Comparison of ENCODE assay signal across 19 cellular contexts in the genomic region with DNA sequence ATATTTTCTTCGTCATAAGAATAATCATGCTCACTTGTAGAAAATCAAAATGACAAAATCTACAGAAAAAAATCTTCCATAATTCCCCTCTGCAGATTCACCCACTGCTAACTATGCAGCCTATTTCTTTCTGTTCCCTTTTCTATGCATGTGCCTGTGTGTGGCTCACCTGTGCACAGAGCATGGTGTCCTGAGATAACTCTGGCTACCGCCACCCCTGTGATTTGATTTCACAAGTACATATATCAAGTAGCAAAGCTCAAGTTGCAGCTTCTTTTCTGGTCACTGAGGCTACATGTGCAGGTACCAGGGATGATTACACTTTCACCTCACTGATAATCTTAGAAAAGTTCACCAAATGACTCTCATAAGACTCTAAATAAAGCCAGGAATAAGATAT. TPM values are rescaled to one million over a fixed set of nuclear protein-coding genes. Genes with fewer than 3 reads are reported as not detected.
A peak's percentile ranks its signal among the peaks of the same experiment; 100 is the strongest.
DNase-seq lines count a peak whose midpoint lies in the region; ATAC-seq and TF ChIP-seq lines count a peak whose summit lies in the region.
"Had no signal": no experiment of that assay in that cellular context is flagged by ENCODE, and none has a peak within 500 bp of the region (broad histone marks: within the 10 kb centered on the region; RNA-seq: fewer than 3 reads in every experiment).

No MANE protein-coding gene starts in this region.

- CTCF ChIA-PET in OCI-LY7 (lab: Charles Lee; ENCODE audit: unreplicated experiment): no interaction called here

- ATAC-seq in activated naive CD8-positive, alpha-beta T cell treated with anti-CD3 and anti-CD28 coated beads, Interleukin-2, amount 50 U/mL, for 24 hours: no peak
- peak; percentile 12 for ATAC-seq in left lobe of liver
- no peak for ATAC-seq in HG02885 (IDR thresholded peaks at IDR 0.05; ENCODE audit: poor library complexity, unreplicated experiment)

- no peak overlapping the region for H3K27ac ChIP-seq in OCI-LY7 (ENCODE audit: low read depth, low read length, poor library complexity, severe bottlenecking)
- H3K27ac ChIP-seq: RWPE1, SJCRH30 had no signal

- no peaks in the 10 kb centered on the region for H3K9me2 ChIP-seq in OCI-LY7 (ENCODE audit: insufficient read depth, low read length)

- intact Hi-C loops in OCI-LY7 (cut with micrococcal nuclease; ENCODE audit: unreplicated experiment): no loop called here

- DNase-seq in activated naive CD8-positive, alpha-beta T cell treated with anti-CD3 and anti-CD28 coated beads, Interleukin-2, amount 50 U/mL, for 24 hours: no peak
- DNase-seq in OCI-LY7 (ENCODE audit: low spot score) (no peak), left lobe of liver (ENCODE audit: low spot score) (no peak), mucosa of gallbladder (ENCODE audit: low spot score) (no peak)
- no peak for DNase-seq in activated CD8-positive, alpha-beta memory T cell treated with anti-CD3 and anti-CD28 coated beads for 24 hours
- DNase-seq: BE2C, DMS 273 treated with DMSO at 0.1 percent for 48 hours, MV-4-11, NCI-H1417 treated with DMSO at 0.1 percent for 48 hours, NCI-H2029, NCI-H524, SJCRH30 had no signal

- H3K4me3 Mint-ChIP-seq in activated naive CD8-positive, alpha-beta T cell: no peak overlapping the region
- no peak overlapping the region for H3K4me3 Mint-ChIP-seq in activated naive CD8-positive, alpha-beta T cell treated with anti-CD3 and anti-CD28 coated beads, Interleukin-2, amount 50 U/mL, for 24 hours
- H3K4me3 Mint-ChIP-seq: IgD-negative memory B cell had no signal

- H3K36me3 Mint-ChIP-seq in activated naive CD8-positive, alpha-beta T cell: peaks cover 11% of the 10 kb centered on the region
- H3K36me3 Mint-ChIP-seq in activated naive CD8-positive, alpha-beta T cell treated with anti-CD3 and anti-CD28 coated beads, Interleukin-2, amount 50 U/mL, for 24 hours (ENCODE audit: low read depth): peaks cover 63% of the 10 kb centered on the region

- TSS peak; percentile 10 for BruUV-seq in OCI-LY7 (replicated peaks; lab: Mats Ljungman, UMichigan)

- no peak overlapping the region for H2AFZ ChIP-seq in OCI-LY7 (ENCODE audit: low read length)

- no peak overlapping the region for H3K4me2 ChIP-seq in OCI-LY7 (ENCODE audit: low read length)

- POLR2A ChIA-PET in OCI-LY7 (lab: Charles Lee): interaction anchor here (1.4 kb wide), 1 partner anchor 9 kb away, joined by 3 read pairs; no protein-coding TSS in a partner anchor

- H3K4me1 ChIP-seq in OCI-LY7 (ENCODE audit: insufficient read depth, low read length, poor library complexity, severe bottlenecking): no peaks in the 10 kb centered on the region
- H3K4me1 ChIP-seq: BE2C, SJCRH30 had no signal

- H3K4me1 Mint-ChIP-seq in activated naive CD8-positive, alpha-beta T cell (ENCODE audit: low read depth): peaks cover 27% of the 10 kb centered on the region
- peaks cover 17% of the 10 kb centered on the region for H3K4me1 Mint-ChIP-seq in activated naive CD8-positive, alpha-beta T cell treated with anti-CD3 and anti-CD28 coated beads, Interleukin-2, amount 50 U/mL, for 24 hours

- H3K9me3 Mint-ChIP-seq in activated naive CD8-positive, alpha-beta T cell (ENCODE audit: low read depth): no peaks in the 10 kb centered on the region
- no peaks in the 10 kb centered on the region for H3K9me3 Mint-ChIP-seq in activated naive CD8-positive, alpha-beta T cell treated with anti-CD3 and anti-CD28 coated beads, Interleukin-2, amount 50 U/mL, for 24 hours
- H3K9me3 Mint-ChIP-seq: IgD-negative memory B cell had no signal

- H3K4me3 ChIP-seq in OCI-LY7 (ENCODE audit: low read depth, low read length, poor library complexity, severe bottlenecking): no peak overlapping the region
- H3K4me3 ChIP-seq: HAP-1, SJCRH30 had no signal

- H4K20me1 ChIP-seq in OCI-LY7 (ENCODE audit: insufficient read depth, low read length): no peaks in the 10 kb centered on the region

- no peaks in the 10 kb centered on the region for H3K27me3 Mint-ChIP-seq in activated naive CD8-positive, alpha-beta T cell
- H3K27me3 Mint-ChIP-seq in activated naive CD8-positive, alpha-beta T cell treated with anti-CD3 and anti-CD28 coated beads, Interleukin-2, amount 50 U/mL, for 24 hours: no peaks in the 10 kb centered on the region
- H3K27me3 Mint-ChIP-seq: IgD-negative memory B cell had no signal

- H3K27ac Mint-ChIP-seq in activated naive CD8-positive, alpha-beta T cell: peak overlapping the region; percentile 66
- H3K27ac Mint-ChIP-seq in activated naive CD8-positive, alpha-beta T cell treated with anti-CD3 and anti-CD28 coated beads, Interleukin-2, amount 50 U/mL, for 24 hours: no peak overlapping the region
- H3K27ac Mint-ChIP-seq: IgD-negative memory B cell had no signal

- no peaks in the 10 kb centered on the region for H3K79me2 ChIP-seq in OCI-LY7 (ENCODE audit: insufficient read depth, low read depth, low read length)

- peaks cover 98% of the 10 kb centered on the region for H3K36me3 ChIP-seq in OCI-LY7 (ENCODE audit: insufficient read depth, low read length)

- no peak for TF ChIP-seq CTCF in OCI-LY7 (conservative IDR thresholded peaks at IDR 0.05; ENCODE audit: low read length)

- no peaks in the 10 kb centered on the region for H3K9me3 ChIP-seq in OCI-LY7 (ENCODE audit: low read length)
- H3K9me3 ChIP-seq: BE2C, HAP-1, SJCRH30 had no signal

RNA-seq across cellular contexts. Expression of a gene that starts 18.4 kb away (rescaled TPM):
- total RNA-seq in OCI-LY7 (2014; rRNA removed; shearing (Covaris generic)): 20.6 and 21.8 TPM in 2 replicates
- total RNA-seq in OCI-LY7 (2022): 24.0 and 26.1 TPM in 2 replicates
- total RNA-seq in left lobe of liver: 16.7 TPM
- total RNA-seq in mucosa of gallbladder: 34.6 TPM

RNA-seq across cellular contexts. Expression of a gene that starts 41.2 kb away (rescaled TPM):
- total RNA-seq in OCI-LY7 (2014; rRNA removed; shearing (Covaris generic)): 0.16 TPM in 1 of 2 replicates, not detected in the other
- total RNA-seq in OCI-LY7 (2022): 0.27 and 0.31 TPM in 2 replicates
- total RNA-seq in left lobe of liver: 0.15 TPM
- 0.23 TPM for total RNA-seq in mucosa of gallbladder
- total RNA-seq: Daoy, HT1080 had no signal

RNA-seq across cellular contexts. Expression of a gene that starts 53.5 kb away (rescaled TPM):
- 29.2 and 44.4 TPM in 2 replicates for total RNA-seq in OCI-LY7 (2014; rRNA removed; shearing (Covaris generic))
- total RNA-seq in OCI-LY7 (2022) (43.4 and 45.9 TPM in 2 replicates), left lobe of liver (37.3 TPM), mucosa of gallbladder (25.1 TPM)
